Comparison of ENCODE assay signal across 2 cellular contexts in genomic region chr4:159292137-159292896, GRCh38.
TF ChIP-seq lines count a peak whose summit lies in the region.

No MANE protein-coding gene starts in this region.

TF ChIP-seq in GM23338, 12 proteins besides CTCF, POLR2A, EP300 and RAD21:
- TF ChIP-seq ZNF462 (CRISPR knock-in tag; IDR thresholded peaks at IDR 0.05) (no peak), ZNF331 (CRISPR knock-in tag; IDR thresholded peaks at IDR 0.05; ENCODE audit: low read depth) (no peak), ETS1 (IDR thresholded peaks at IDR 0.05) (no peak), NANOG (IDR thresholded peaks at IDR 0.05; ENCODE audit: borderline replicate concordance) (no peak), JUNB (IDR thresholded peaks at IDR 0.05; ENCODE audit: unreplicated experiment) (no peak)

TF ChIP-seq in liver, 16 proteins besides CTCF, POLR2A, EP300 and RAD21 (continued from another document):
- no peak for TF ChIP-seq SP1 (IDR thresholded peaks at IDR 0.05)
- TF ChIP-seq HNF4A (conservative IDR thresholded peaks at IDR 0.05), result no peak
